11 cellular contexts compared by ENCODE assay signal in the genomic region with DNA sequence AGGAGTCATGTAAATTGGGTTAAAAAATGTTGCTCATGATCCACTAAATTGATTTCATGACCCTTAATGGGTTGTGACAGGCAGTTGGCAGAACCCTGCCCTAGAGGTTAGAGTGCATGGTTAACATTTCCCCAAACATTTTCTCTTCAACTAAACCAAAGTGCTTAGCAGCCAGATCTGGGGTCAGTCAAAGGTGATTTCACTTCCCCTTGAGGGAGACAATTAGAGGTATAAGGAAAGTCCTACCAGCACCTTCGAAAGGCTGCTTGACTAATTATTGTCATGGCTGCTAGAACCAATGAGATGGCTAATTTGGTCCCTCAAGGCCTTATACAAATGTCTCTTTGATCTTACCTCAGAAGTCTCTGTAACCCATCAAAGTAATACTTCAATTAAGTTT. TPM values are rescaled to one million over a fixed set of nuclear protein-coding genes. Genes with fewer than 3 reads are reported as not detected.
DNase-seq lines count a peak whose midpoint lies in the region; ATAC-seq and TF ChIP-seq lines count a peak whose summit lies in the region.
"Had no signal": no experiment of that assay in that cellular context is flagged by ENCODE, and none has a peak within 500 bp of the region (broad histone marks: within the 10 kb centered on the region; RNA-seq: fewer than 3 reads in every experiment).

No MANE protein-coding gene starts in this region.

- DNase-seq in activated B cell treated with CpG ODN at 0.5 μM for 24 hours (no peak), NCI-H524 treated with DMSO at 0.1 percent for 48 hours (lab: John Stamatoyannopoulos, UW) (no peak), KG1 (lab: John Stamatoyannopoulos, UW) (no peak), NCI-H510A treated with DMSO at 0.1 percent for 48 hours (lab: John Stamatoyannopoulos, UW) (no peak)
- no peak for DNase-seq in activated T-helper 1 cell treated with anti-CD3 and anti-CD28 coated beads, Interleukin-12 subunit alpha, Interleukin-12 subunit beta, Interleukin-2, Interleukin-4 antibody, amounts not matched to agents 30 ng/mL and 10 ng/mL and 1 ng/mL, durations not matched to agents 14 hours and 24 hours and 36 hours (ENCODE audit: low spot score)
- DNase-seq: GOT3, right lobe of liver, T1000 had no signal

- no peaks in the 10 kb centered on the region for H3K9me3 Mint-ChIP-seq in activated B cell treated with CpG ODN at 0.5 μM for 24 hours
- no peaks in the 10 kb centered on the region for H3K9me3 Mint-ChIP-seq in activated T-helper 1 cell treated with anti-CD3 and anti-CD28 coated beads, Interleukin-12 subunit alpha, Interleukin-12 subunit beta, Interleukin-2, Interleukin-4 antibody, amounts not matched to agents 30 ng/mL and 10 ng/mL and 1 ng/mL, durations not matched to agents 14 hours and 24 hours and 36 hours

- H3K27ac Mint-ChIP-seq in activated B cell treated with CpG ODN at 0.5 μM for 24 hours, result no peak overlapping the region
- H3K27ac Mint-ChIP-seq in activated T-helper 1 cell treated with anti-CD3 and anti-CD28 coated beads, Interleukin-12 subunit alpha, Interleukin-12 subunit beta, Interleukin-2, Interleukin-4 antibody, amounts not matched to agents 30 ng/mL and 10 ng/mL and 1 ng/mL, durations not matched to agents 14 hours and 24 hours and 36 hours, result no peak overlapping the region

- H3K27me3 Mint-ChIP-seq in activated B cell treated with CpG ODN at 0.5 μM for 24 hours, result no peaks in the 10 kb centered on the region
- H3K27me3 Mint-ChIP-seq in activated T-helper 1 cell treated with anti-CD3 and anti-CD28 coated beads, Interleukin-12 subunit alpha, Interleukin-12 subunit beta, Interleukin-2, Interleukin-4 antibody, amounts not matched to agents 30 ng/mL and 10 ng/mL and 1 ng/mL, durations not matched to agents 14 hours and 24 hours and 36 hours (ENCODE audit: insufficient read depth), result no peaks in the 10 kb centered on the region

- no peaks in the 10 kb centered on the region for H3K36me3 Mint-ChIP-seq in activated B cell treated with CpG ODN at 0.5 μM for 24 hours (ENCODE audit: low read depth)
- H3K36me3 Mint-ChIP-seq in activated T-helper 1 cell treated with anti-CD3 and anti-CD28 coated beads, Interleukin-12 subunit alpha, Interleukin-12 subunit beta, Interleukin-2, Interleukin-4 antibody, amounts not matched to agents 30 ng/mL and 10 ng/mL and 1 ng/mL, durations not matched to agents 14 hours and 24 hours and 36 hours (ENCODE audit: low read depth), result no peaks in the 10 kb centered on the region

- no peak for TF ChIP-seq CTCF in activated B cell treated with CpG ODN at 0.5 μM for 24 hours (IDR thresholded peaks at IDR 0.05)

- H3K4me1 Mint-ChIP-seq in activated B cell treated with CpG ODN at 0.5 μM for 24 hours, result peaks cover 15% of the 10 kb centered on the region
- peaks cover 12% of the 10 kb centered on the region for H3K4me1 Mint-ChIP-seq in activated T-helper 1 cell treated with anti-CD3 and anti-CD28 coated beads, Interleukin-12 subunit alpha, Interleukin-12 subunit beta, Interleukin-2, Interleukin-4 antibody, amounts not matched to agents 30 ng/mL and 10 ng/mL and 1 ng/mL, durations not matched to agents 14 hours and 24 hours and 36 hours (ENCODE audit: low read depth)

- intact Hi-C loops in activated B cell treated with CpG ODN at 0.5 μM for 24 hours (cut with micrococcal nuclease), result loop anchor here (5.0 kb wide), 1 partner anchor 68 kb away; no protein-coding TSS in a partner anchor
- intact Hi-C loops in activated T-helper 1 cell treated with anti-CD3 and anti-CD28 coated beads, Interleukin-12 subunit alpha, Interleukin-12 subunit beta, Interleukin-2, Interleukin-4 antibody, amounts not matched to agents 30 ng/mL and 10 ng/mL and 1 ng/mL, durations not matched to agents 14 hours and 24 hours and 36 hours (cut with micrococcal nuclease), result loop anchor here (10.0 kb wide), 1 partner anchor 205 kb away; no protein-coding TSS in a partner anchor

- CTCF ChIA-PET in activated B cell treated with CpG ODN at 0.5 μM for 24 hours (lab: Charles Lee), result no interaction called here

- ATAC-seq in GM18907 (IDR thresholded peaks at IDR 0.05; ENCODE audit: unreplicated experiment) (peak; percentile 87), GM21737 (IDR thresholded peaks at IDR 0.05; ENCODE audit: unreplicated experiment) (peak; percentile 76), HG03175 (IDR thresholded peaks at IDR 0.05; ENCODE audit: unreplicated experiment) (peak; percentile 88), activated B cell treated with CpG ODN at 0.5 μM for 24 hours (ENCODE audit: low read depth) (peak; percentile 83)
- ATAC-seq: right lobe of liver had no signal

- H3K4me3 Mint-ChIP-seq in activated B cell treated with CpG ODN at 0.5 μM for 24 hours, result no peak overlapping the region
- H3K4me3 Mint-ChIP-seq in activated T-helper 1 cell treated with anti-CD3 and anti-CD28 coated beads, Interleukin-12 subunit alpha, Interleukin-12 subunit beta, Interleukin-2, Interleukin-4 antibody, amounts not matched to agents 30 ng/mL and 10 ng/mL and 1 ng/mL, durations not matched to agents 14 hours and 24 hours and 36 hours, result no peak overlapping the region

- POLR2A ChIA-PET in activated B cell treated with CpG ODN at 0.5 μM for 24 hours (lab: Charles Lee), result interaction anchor here (1.3 kb wide), 1 partner anchor 32 kb away, joined by 4 read pairs; no protein-coding TSS in a partner anchor

RNA-seq across cellular contexts. Expression of gene INTS6L, which starts 30.9 kb away (rescaled TPM):
- 23.3 and 24.6 TPM in 2 replicates for total RNA-seq in activated B cell treated with CpG ODN at 0.5 μM for 24 hours
- 38.3 and 38.7 TPM in 2 replicates for total RNA-seq in activated T-helper 1 cell treated with anti-CD3 and anti-CD28 coated beads, Interleukin-12 subunit alpha, Interleukin-12 subunit beta, Interleukin-2, Interleukin-4 antibody, amounts not matched to agents 30 ng/mL and 10 ng/mL and 1 ng/mL, durations not matched to agents 14 hours and 24 hours and 36 hours
